In the genomic region with DNA sequence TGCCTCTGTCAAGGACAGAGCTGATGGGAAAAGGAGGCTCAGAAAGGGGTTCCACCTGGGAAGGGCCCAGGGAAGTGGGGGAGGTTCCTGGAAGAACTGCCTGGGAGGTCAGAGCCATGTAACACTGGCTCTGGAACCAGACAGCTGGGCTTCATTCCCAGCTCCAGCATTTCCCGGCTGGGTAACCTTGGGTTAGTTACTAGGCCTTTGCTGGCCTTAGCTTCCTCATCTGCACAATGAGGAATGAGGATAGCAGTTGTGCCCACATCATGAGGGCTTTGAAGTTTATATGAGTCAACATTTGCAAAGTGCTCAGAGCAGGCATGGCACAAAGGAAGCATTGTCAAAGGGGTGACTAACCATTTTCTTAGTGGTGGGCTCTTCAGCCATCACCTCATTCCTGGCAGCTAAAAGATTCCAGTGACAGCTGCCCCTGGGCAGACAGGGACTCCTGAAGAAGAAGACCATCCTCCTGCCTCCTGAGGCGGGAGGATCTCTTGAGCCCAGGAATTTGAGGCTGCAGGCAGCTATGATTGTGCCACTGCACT, we compare ENCODE assay signal across 8 cellular contexts. TPM values are rescaled to one million over a fixed set of nuclear protein-coding genes. Genes with fewer than 3 reads are reported as not detected.
DNase-seq lines count a peak whose midpoint lies in the region; ATAC-seq and TF ChIP-seq lines count a peak whose summit lies in the region.

No MANE protein-coding gene starts in this region.

- H3K27me3 Mint-ChIP-seq in Caco-2 (ENCODE audit: insufficient read depth, unreplicated experiment), result no peaks in the 10 kb centered on the region
- peaks cover 18% of the 10 kb centered on the region for H3K27me3 Mint-ChIP-seq in endothelial cell (ENCODE audit: unreplicated experiment)

- no peak overlapping the region for H3K4me3 ChIP-seq in Caco-2 (ENCODE audit: low read depth, low read length)
- H3K4me3 ChIP-seq in PC-3 (ENCODE audit: low read length), result peak overlapping the region; percentile 2; the same call in 1 of the 2 replicates
- no peak overlapping the region for H3K4me3 ChIP-seq in ovary
- no peak overlapping the region for H3K4me3 ChIP-seq in HAP-1
- H3K4me3 ChIP-seq in lower leg skin (ENCODE audit: low read depth, poor library complexity, severe bottlenecking), result no peak overlapping the region

- BruUV-seq in Caco-2 (replicated peaks; lab: Mats Ljungman, UMichigan) (no TSS peak), PC-3 (replicated peaks; lab: Mats Ljungman, UMichigan) (no TSS peak)

- H3K27me3 ChIP-seq in Caco-2 (replicated peaks; ENCODE audit: control insufficient read depth, insufficient read depth, low read length) (no peaks in the 10 kb centered on the region), PC-3 (ENCODE audit: low read length) (no peaks in the 10 kb centered on the region), ovary (no peaks in the 10 kb centered on the region), HAP-1 (ENCODE audit: low read depth) (no peaks in the 10 kb centered on the region)

- TF ChIP-seq POLR2A in ovary (IDR thresholded peaks at IDR 0.05) (no peak), lower leg skin (IDR thresholded peaks at IDR 0.05) (no peak)

- peaks cover 33% of the 10 kb centered on the region for H3K79me2 ChIP-seq in PC-3 (ENCODE audit: low read length)

- no peak for TF ChIP-seq CTCF in Caco-2 (IDR thresholded peaks at IDR 0.05; ENCODE audit: insufficient read depth in 1 of 2, low read depth in 1 of 2, low read length in 1 of 2, severe bottlenecking in 1 of 2, unreplicated experiment in 1 of 2)
- TF ChIP-seq CTCF in PC-3 (conservative IDR thresholded peaks at IDR 0.05; ENCODE audit: low read depth, low read length), result no peak
- TF ChIP-seq CTCF in endothelial cell (IDR thresholded peaks at IDR 0.05; ENCODE audit: unreplicated experiment), result no peak
- TF ChIP-seq CTCF in ovary (IDR thresholded peaks at IDR 0.05), result no peak
- TF ChIP-seq CTCF in lower leg skin (IDR thresholded peaks at IDR 0.05), result peak in 1 of 3 donors; percentile 8

- peaks cover 20% of the 10 kb centered on the region for H3F3A ChIP-seq in PC-3 (ENCODE audit: low read length, unreplicated experiment)

- TF ChIP-seq EP300 in ovary (IDR thresholded peaks at IDR 0.05), result no peak

- no peaks in the 10 kb centered on the region for H3K9me3 Mint-ChIP-seq in Caco-2 (ENCODE audit: unreplicated experiment)
- H3K9me3 Mint-ChIP-seq in endothelial cell (ENCODE audit: unreplicated experiment), result no peaks in the 10 kb centered on the region

- CTCF ChIA-PET in Caco-2 (lab: Charles Lee), result no interaction called here
- CTCF ChIA-PET in PC-3 (lab: Charles Lee), result interaction anchor here (0.9 to 1.0 kb wide), 2 partner anchors 14 to 383 kb away, joined by 3 read pairs; a partner anchor contains a TSS

- DNase-seq in Caco-2, result no peak
- peak; percentile 98 for DNase-seq in PC-3
- no peak for DNase-seq in endothelial cell (ENCODE audit: low spot score)
- DNase-seq in ovary, result peak in 4 of 5 donors; percentile 33 to 62 (median 47)
- no peak for DNase-seq in HAP-1 (ENCODE audit: low spot score in 2 of 2)
- no peak for DNase-seq in lower leg skin (ENCODE audit: low spot score in 2 of 2)

- H2AFZ ChIP-seq in PC-3 (ENCODE audit: low read length), result no peak overlapping the region

- WGBS in ovary, 3 donors, result 46 to 51% (median 46%) methylated on average over 2 of the region's 2 CpGs
- 50 to 54% methylated on average over 2 of the region's 2 CpGs for WGBS in lower leg skin, 2 donors

- H3K36me3 Mint-ChIP-seq in Caco-2 (ENCODE audit: insufficient read depth, unreplicated experiment) (peaks cover 41% of the 10 kb centered on the region), endothelial cell (ENCODE audit: low read depth, unreplicated experiment) (peaks cover 24% of the 10 kb centered on the region)

- POLR2A ChIA-PET in Caco-2 (lab: Charles Lee) (no interaction called here), PC-3 (lab: Charles Lee; ENCODE audit: unreplicated experiment) (interaction anchor here (0.6 kb wide), 2 partner anchors 10 to 16 kb away, joined by 8 to 20 read pairs; no protein-coding TSS in a partner anchor)

- H3K9me2 ChIP-seq in PC-3 (replicated peaks; ENCODE audit: low read length), result no peaks in the 10 kb centered on the region

- intact Hi-C loops in Caco-2 (cut with micrococcal nuclease; ENCODE audit: unreplicated experiment) (loop anchor here (2.0 kb wide), 1 partner anchor 17 kb away; no protein-coding TSS in a partner anchor), PC-3 (cut with micrococcal nuclease) (no loop called here), ovary (cut with DNase I) (no loop called here), lower leg skin (cut with DNase I; ENCODE audit: low total_unique reads) (no loop called here)

- H3K4me1 Mint-ChIP-seq in Caco-2 (ENCODE audit: low read depth, unreplicated experiment) (peaks cover 12% of the 10 kb centered on the region), endothelial cell (ENCODE audit: unreplicated experiment) (peaks cover 28% of the 10 kb centered on the region)

- H3K4me1 ChIP-seq in Caco-2 (peaks cover 20% of the 10 kb centered on the region), PC-3 (ENCODE audit: insufficient read depth, low read length) (peaks cover 34% of the 10 kb centered on the region), ovary (ENCODE audit: insufficient read depth) (peaks cover 12% of the 10 kb centered on the region), HAP-1 (peaks cover 10% of the 10 kb centered on the region)

- H4K20me1 ChIP-seq in PC-3 (ENCODE audit: low read length), result peaks cover 27% of the 10 kb centered on the region

- ATAC-seq in PC-3, result peak; percentile 49
- no peak for ATAC-seq in HG03135 (IDR thresholded peaks at IDR 0.05; ENCODE audit: unreplicated experiment)
- ATAC-seq in GM21717 (IDR thresholded peaks at IDR 0.05; ENCODE audit: unreplicated experiment), result no peak

- in situ Hi-C loops in HAP-1 (cut with MboI; ENCODE audit: low sequenced_read_pairs), result no loop called here

- H3K4me3 Mint-ChIP-seq in Caco-2 (ENCODE audit: unreplicated experiment), result peak overlapping the region; percentile 37
- H3K4me3 Mint-ChIP-seq in endothelial cell (ENCODE audit: unreplicated experiment), result peak overlapping the region; percentile 88

- no peak overlapping the region for H3K27ac Mint-ChIP-seq in Caco-2 (ENCODE audit: unreplicated experiment)
- H3K27ac Mint-ChIP-seq in endothelial cell (ENCODE audit: unreplicated experiment), result no peak overlapping the region

- H3K27ac ChIP-seq in PC-3 (ENCODE audit: low read length) (peak overlapping the region; percentile 93), ovary (peak overlapping the region; percentile 92 to 94)

- H3K4me2 ChIP-seq in PC-3 (ENCODE audit: low read length), result peak overlapping the region; percentile 73

- no peaks in the 10 kb centered on the region for H3K9me3 ChIP-seq in Caco-2
- no peaks in the 10 kb centered on the region for H3K9me3 ChIP-seq in PC-3 (ENCODE audit: low read length)
- H3K9me3 ChIP-seq in ovary, result no peaks in the 10 kb centered on the region
- no peaks in the 10 kb centered on the region for H3K9me3 ChIP-seq in HAP-1

- H3K36me3 ChIP-seq in Caco-2 (ENCODE audit: control insufficient read depth, insufficient read depth, low read length) (peaks cover 2% of the 10 kb centered on the region), PC-3 (ENCODE audit: low read depth, low read length) (peaks cover 25% of the 10 kb centered on the region), ovary (no peaks in the 10 kb centered on the region), HAP-1 (replicated peaks) (peaks cover 25% of the 10 kb centered on the region)

- H3K9ac ChIP-seq in PC-3 (ENCODE audit: low read length), result peak overlapping the region; percentile 73

RNA-seq across cellular contexts. Expression of a gene that starts 1.7 kb away (rescaled TPM):
- total RNA-seq in Caco-2 (2022), result 79.5 and 80.2 TPM in 2 replicates
- 167 and 178 TPM in 2 replicates for total RNA-seq in PC-3 (2014; rRNA removed)
- total RNA-seq in endothelial cell (ENCODE audit: unreplicated experiment), result 45.7 TPM
- 100 to 1,000 TPM in 3 of 7 donors, 10 to 100 TPM in 4; 53.7 to 151 (median 75.1) TPM for total RNA-seq in ovary
- 100 to 1,000 TPM in 1 of 2 donors, 10 to 100 TPM in 1; 52.4 to 123 TPM for polyA plus RNA-seq in ovary
- 100 to 1,000 TPM in 2 of 4 donors, 10 to 100 TPM in 2; 96.2 to 107 (median 99.6) TPM for total RNA-seq in lower leg skin

RNA-seq across cellular contexts. Expression of a gene that starts 9.5 kb away (rescaled TPM):
- total RNA-seq in Caco-2 (2022) (294 and 300 TPM in 2 replicates), PC-3 (2014; rRNA removed) (144 and 145 TPM in 2 replicates), endothelial cell (ENCODE audit: unreplicated experiment) (116 TPM), ovary (100 to 1,000 TPM in 2 of 7 donors, 10 to 100 TPM in 5; 22.3 to 115 (median 78.2) TPM), lower leg skin (100 to 1,000 TPM; 117 to 165 (median 147) TPM)
- polyA plus RNA-seq in ovary, result 10 to 100 TPM; 92.4 to 97.4 TPM

RNA-seq across cellular contexts. Expression of a gene that starts 24.0 kb away (rescaled TPM):
- 98.7 and 105 TPM in 2 replicates for total RNA-seq in Caco-2 (2022)
- total RNA-seq in PC-3 (2014; rRNA removed), result 538 and 671 TPM in 2 replicates
- 106 TPM for total RNA-seq in endothelial cell (ENCODE audit: unreplicated experiment)
- 10 to 100 TPM; 33.7 to 64.5 (median 41.8) TPM for total RNA-seq in ovary
- polyA plus RNA-seq in ovary, result 10 to 100 TPM; 14.7 to 40.9 TPM
- 100 to 1,000 TPM; 135 to 217 (median 164) TPM for total RNA-seq in lower leg skin

RNA-seq across cellular contexts. Expression of a gene that starts 44.8 kb away (rescaled TPM):
- total RNA-seq in Caco-2 (2022), result 0.20 and 0.74 TPM in 2 replicates
- 2.2 and 2.4 TPM in 2 replicates for total RNA-seq in PC-3 (2014; rRNA removed)
- total RNA-seq in endothelial cell (ENCODE audit: unreplicated experiment), result 0.31 TPM
- under 1 TPM in 3 of 7 donors, not detected in 4; 0.18 to 0.92 (median 0.32) TPM for total RNA-seq in ovary
- not detected for polyA plus RNA-seq in ovary
- total RNA-seq in lower leg skin, result under 1 TPM in 1 of 4 donors, not detected in 3; 0.62 TPM

RNA-seq across cellular contexts. Expression of a gene that starts 51.9 kb away (rescaled TPM):
- 158 and 173 TPM in 2 replicates for total RNA-seq in Caco-2 (2022)
- 1,095 and 1,098 TPM in 2 replicates for total RNA-seq in PC-3 (2014; rRNA removed)
- 122 TPM for total RNA-seq in endothelial cell (ENCODE audit: unreplicated experiment)
- 100 to 1,000 TPM in 6 of 7 donors, 10 to 100 TPM in 1; 86.9 to 429 (median 143) TPM for total RNA-seq in ovary
- polyA plus RNA-seq in ovary, result 100 to 1,000 TPM in 1 of 2 donors, not detected in 1; 317 TPM
- 100 to 1,000 TPM; 219 to 332 (median 280) TPM for total RNA-seq in lower leg skin

Comparison
In these comparisons a context has a peak if more than half of its experiments do, and no peak if none do; other contexts are left out.
1. DNase-seq: peak in PC-3 (single experiment) and ovary (4 of 5); none in Caco-2 (0 of 2), endothelial cell (single experiment), HAP-1 (0 of 2) and lower leg skin (0 of 2).